2 cellular contexts compared by ENCODE assay signal in the genomic region with DNA sequence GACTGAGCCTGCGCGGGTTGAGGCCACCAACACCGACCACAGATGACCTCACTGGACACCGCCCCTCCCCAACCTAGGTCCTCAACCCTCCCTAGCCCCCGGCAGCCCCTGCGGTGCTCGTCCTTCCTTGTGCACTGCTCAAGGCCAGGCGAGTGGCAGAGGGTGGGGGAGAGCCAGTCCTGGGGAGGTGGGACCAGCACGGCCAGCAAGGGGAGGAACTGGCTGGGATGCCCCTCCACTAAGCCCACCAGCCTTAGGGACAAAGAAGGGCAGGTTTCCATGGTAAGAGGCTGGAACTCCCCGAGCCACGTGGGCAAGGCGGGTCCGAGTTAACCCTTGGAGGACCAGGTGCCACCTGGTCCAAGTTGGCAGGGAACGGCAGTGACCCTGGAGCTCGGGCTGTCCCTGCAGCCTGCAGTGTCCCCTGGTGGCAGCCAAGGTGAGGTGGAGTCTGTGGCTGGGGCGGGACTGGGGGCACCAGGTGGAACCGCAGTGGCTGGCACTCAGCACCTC.
TF ChIP-seq lines count a peak whose summit lies in the region.

No MANE protein-coding gene starts in this region.

TF ChIP-seq in SK-N-SH, 30 proteins besides CTCF, POLR2A, EP300 and RAD21:
- TF ChIP-seq, protein P1, sequence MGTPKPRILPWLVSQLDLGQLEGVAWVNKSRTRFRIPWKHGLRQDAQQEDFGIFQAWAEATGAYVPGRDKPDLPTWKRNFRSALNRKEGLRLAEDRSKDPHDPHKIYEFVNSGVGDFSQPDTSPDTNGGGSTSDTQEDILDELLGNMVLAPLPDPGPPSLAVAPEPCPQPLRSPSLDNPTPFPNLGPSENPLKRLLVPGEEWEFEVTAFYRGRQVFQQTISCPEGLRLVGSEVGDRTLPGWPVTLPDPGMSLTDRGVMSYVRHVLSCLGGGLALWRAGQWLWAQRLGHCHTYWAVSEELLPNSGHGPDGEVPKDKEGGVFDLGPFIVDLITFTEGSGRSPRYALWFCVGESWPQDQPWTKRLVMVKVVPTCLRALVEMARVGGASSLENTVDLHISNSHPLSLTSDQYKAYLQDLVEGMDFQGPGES (IDR thresholded peaks at IDR 0.05; ENCODE audit: low read depth, low read length), result no peak
- TF ChIP-seq SMC3 (IDR thresholded peaks at IDR 0.05; ENCODE audit: low read depth, low read length) (peak; percentile 62), USF2 (IDR thresholded peaks at IDR 0.05; ENCODE audit: borderline replicate concordance, low read depth, low read length) (peak; percentile 12; the same call in 1 of the 2 replicates), FOXM1 (IDR thresholded peaks at IDR 0.05; ENCODE audit: low read depth) (no peak)

TF ChIP-seq in H1, 55 proteins besides CTCF, POLR2A, EP300 and RAD21:
- TF ChIP-seq TEAD4 (IDR thresholded peaks at IDR 0.05; ENCODE audit: low read depth, low read length) (peak; percentile 29; the same call in 1 of the 2 replicates), MAX (IDR thresholded peaks at IDR 0.05) (peak; percentile 97), SIN3A (conservative IDR thresholded peaks at IDR 0.05 in 1 of 2, IDR thresholded peaks at IDR 0.05 in 1 of 2; ENCODE audit: low read depth in 1 of 2, low read length in 2 of 2) (0 out of 4 replicates have a peak, but pooled peaks of 1 of the 2 experiments have one; percentile 53), SP1 (IDR thresholded peaks at IDR 0.05; ENCODE audit: low read depth, low read length) (no peak), MAFK (IDR thresholded peaks at IDR 0.05; ENCODE audit: low read depth, low read length) (no peak), USF2 (IDR thresholded peaks at IDR 0.05; ENCODE audit: low read length) (peak; percentile 74; the same call in 1 of the 2 replicates), CREB1 (IDR thresholded peaks at IDR 0.05) (peak; percentile 72), TCF12 (IDR thresholded peaks at IDR 0.05; ENCODE audit: low read depth, low read length) (peak; percentile 79; the same call in 1 of the 2 replicates), FOSL1 (IDR thresholded peaks at IDR 0.05; ENCODE audit: insufficient read depth, low read depth, low read length) (no peak), BACH1 (IDR thresholded peaks at IDR 0.05; ENCODE audit: low read length) (peak; percentile 5; the same call in 1 of the 2 replicates), HDAC2 (IDR thresholded peaks at IDR 0.05; ENCODE audit: borderline replicate concordance in 1 of 2, low read depth in 2 of 2, low read length in 2 of 2) (no peak; a peak in 1 of 4 replicates), HDAC6 (IDR thresholded peaks at IDR 0.05; ENCODE audit: low read depth, low read length) (no peak), YY1 (IDR thresholded peaks at IDR 0.05; ENCODE audit: low read depth, low read length) (peak; percentile 31; the same call in 1 of the 2 replicates), GABPA (IDR thresholded peaks at IDR 0.05; ENCODE audit: borderline replicate concordance, insufficient read depth, low read length) (peak; percentile 80; the same call in 1 of the 2 replicates)
